Comparison of ENCODE assay signal across 9 cellular contexts in the genomic region with DNA sequence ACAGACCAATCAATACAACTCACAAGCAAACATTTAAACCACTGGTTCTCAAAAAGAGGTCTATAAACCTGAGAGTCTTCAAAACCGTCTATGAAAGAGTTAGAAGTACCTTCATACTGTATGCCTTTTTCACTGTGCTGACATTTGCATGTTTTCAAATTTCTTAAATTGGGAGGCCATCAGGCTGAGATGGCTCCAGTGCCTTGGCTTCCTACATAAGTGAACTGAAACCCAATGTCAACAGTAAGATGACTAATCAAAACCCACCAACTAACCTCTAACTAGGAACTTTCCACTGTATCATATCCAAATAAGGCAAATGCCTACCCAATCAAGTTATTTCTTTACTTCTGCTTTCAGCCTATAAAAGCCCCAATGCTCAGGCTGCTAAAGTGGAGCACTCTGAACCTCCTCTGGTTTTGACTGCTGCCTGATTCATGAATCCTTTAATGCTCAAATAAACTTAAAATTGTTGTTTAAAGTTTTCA. TPM values are rescaled to one million over a fixed set of nuclear protein-coding genes. Genes with fewer than 3 reads are reported as not detected.
A peak's percentile ranks its signal among the peaks of the same experiment; 100 is the strongest.
DNase-seq lines count a peak whose midpoint lies in the region; ATAC-seq and TF ChIP-seq lines count a peak whose summit lies in the region.
"Had no signal": no experiment of that assay in that cellular context is flagged by ENCODE, and none has a peak within 500 bp of the region (broad histone marks: within the 10 kb centered on the region; RNA-seq: fewer than 3 reads in every experiment).

No MANE protein-coding gene starts in this region.

- H3K9me2 ChIP-seq in PC-9 (ENCODE audit: insufficient read depth) = no peaks in the 10 kb centered on the region

- H3K4me1 ChIP-seq in PC-9 (replicated peaks; ENCODE audit: insufficient read depth) = peaks cover 5% of the 10 kb centered on the region; the same call in 1 of the 2 replicates

- ATAC-seq in GM18870 (IDR thresholded peaks at IDR 0.05; ENCODE audit: unreplicated experiment) (peak; percentile 78), HG02642 (IDR thresholded peaks at IDR 0.05; ENCODE audit: poor library complexity, unreplicated experiment) (peak; percentile 57), natural killer cell (peak in 2 of 3 donors; percentile 26 to 36), GM19328 (IDR thresholded peaks at IDR 0.05; ENCODE audit: unreplicated experiment) (no peak)

- peaks cover 28% of the 10 kb centered on the region for H3K36me3 ChIP-seq in PC-9 (ENCODE audit: low read depth)

- no peak overlapping the region for H3K4me3 Mint-ChIP-seq in natural killer cell

- peaks cover 8% of the 10 kb centered on the region for H3K9me3 ChIP-seq in PC-9 (ENCODE audit: insufficient read depth, low read depth)

- no peak overlapping the region for H3K4me2 ChIP-seq in PC-9

- peaks cover 7% of the 10 kb centered on the region; the same call in 1 of the 2 replicates for H3F3A ChIP-seq in PC-9 (ENCODE audit: insufficient read depth, low read depth)

- H3K79me2 ChIP-seq in PC-9 (ENCODE audit: low read depth) = peaks cover 28% of the 10 kb centered on the region

- no peak overlapping the region for H3K4me3 ChIP-seq in PC-9
- H3K4me3 ChIP-seq: spleen had no signal

- no peaks in the 10 kb centered on the region for H3K27me3 Mint-ChIP-seq in natural killer cell (ENCODE audit: low read depth in 2 of 2)

- no peaks in the 10 kb centered on the region for H3K27me3 ChIP-seq in PC-9 (ENCODE audit: insufficient read depth, low read depth)
- H3K27me3 ChIP-seq: spleen had no signal

- H3K27ac Mint-ChIP-seq in natural killer cell = peak overlapping the region; percentile 15 to 70

- POLR2A ChIA-PET in PC-9 (lab: Charles Lee; ENCODE audit: unreplicated experiment) = no interaction called here

- no TSS peak for BruUV-seq in PC-9 (replicated peaks; lab: Mats Ljungman, UMichigan)

- TF ChIP-seq CTCF in PC-9 (conservative IDR thresholded peaks at IDR 0.05) = no peak
- TF ChIP-seq CTCF in natural killer cell (IDR thresholded peaks at IDR 0.05) = no peak

- H4K20me1 ChIP-seq in PC-9 (ENCODE audit: insufficient read depth) = peaks cover 8% of the 10 kb centered on the region; the same call in 1 of the 2 replicates

- intact Hi-C loops in PC-9 (cut with micrococcal nuclease; ENCODE audit: unreplicated experiment) = no loop called here
- intact Hi-C loops in natural killer cell (cut with micrococcal nuclease) = no loop called here

- peak overlapping the region; percentile 17; the same call in 1 of the 2 replicates for H3K27ac ChIP-seq in PC-9

- CTCF ChIA-PET in PC-9 (lab: Charles Lee) = interaction anchor here (0.5 kb wide), 1 partner anchor 32 kb away, joined by 5 read pairs; no protein-coding TSS in a partner anchor

- DNase-seq in PC-9 = no peak
- no peak for DNase-seq in natural killer cell
- DNase-seq in amygdala (lab: John Stamatoyannopoulos, UW) = no peak
- no peak for DNase-seq in activated effector memory CD4-positive, alpha-beta T cell treated with anti-CD3 and anti-CD28 coated beads, Interleukin-2, amount 50 U/mL, for 16 hours
- DNase-seq: spleen, T1000 had no signal

- H3K4me1 Mint-ChIP-seq in natural killer cell = peaks cover 47 to 52% of the 10 kb centered on the region in 2 donors

- no peak overlapping the region for H2AFZ ChIP-seq in PC-9

- no peaks in the 10 kb centered on the region for H3K9me3 Mint-ChIP-seq in natural killer cell

- H3K36me3 Mint-ChIP-seq in natural killer cell = no peaks in the 10 kb centered on the region

RNA-seq across cellular contexts. Expression of a gene that starts 35.1 kb away (rescaled TPM):
- total RNA-seq in PC-9 (2021) (23.8 and 25.1 TPM in 2 replicates), natural killer cell (10 to 100 TPM; 58.8 to 74.4 (median 67.4) TPM)
